In the genomic region with DNA sequence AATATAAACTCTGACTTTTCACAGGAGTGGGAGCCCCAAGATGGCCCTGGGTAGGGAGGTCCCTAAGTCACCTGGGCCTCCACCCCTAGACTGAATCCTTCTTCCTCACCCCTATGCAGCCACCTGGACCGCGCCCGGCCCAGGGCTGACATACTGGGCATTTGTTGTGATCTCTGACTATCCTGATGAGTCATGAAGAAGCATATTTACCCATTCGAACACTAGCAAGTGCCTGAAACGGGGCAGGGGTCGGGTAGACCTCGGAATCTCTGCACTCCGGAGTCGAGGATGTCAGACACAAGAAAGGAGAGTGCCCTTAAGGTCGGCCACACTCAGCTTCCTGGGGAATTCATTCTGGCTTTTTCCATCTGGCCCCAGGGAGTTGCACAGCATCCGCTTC, we compare ENCODE assay signal across 30 cellular contexts. TPM values are rescaled to one million over a fixed set of nuclear protein-coding genes. Genes with fewer than 3 reads are reported as not detected.
DNase-seq lines count a peak whose midpoint lies in the region; ATAC-seq, FAIRE-seq and TF ChIP-seq lines count a peak whose summit lies in the region.
"Had no signal": no experiment of that assay in that cellular context is flagged by ENCODE, and none has a peak within 500 bp of the region (broad histone marks: within the 10 kb centered on the region; RNA-seq: fewer than 3 reads in every experiment).

No MANE protein-coding gene starts in this region.

- H3K4me2 ChIP-seq in HepG2 (ENCODE audit: low read depth, low read length) = no peak overlapping the region

- H4K20me1 ChIP-seq in HepG2 (ENCODE audit: insufficient read depth, low read length) = 0 out of 2 replicates have a peak, but pooled peaks cover 4% of the 10 kb centered on the region

- 61% methylated on average over 11 of the region's 11 CpGs for WGBS in HepG2 (ENCODE audit: low lambda C conversion rate)

- in situ Hi-C loops in HepG2 (cut with HindIII; ENCODE audit: extremely low pct_ligation_motif_present, low pct_unique_long_range_greater_than_20kb) = no loop called here

- CTCF ChIA-PET in HepG2 (lab: Yijun Ruan, JAX; ENCODE audit: low intra/inter-chr PET ratio, low total read pairs) = no interaction called here

- TF ChIP-seq POLR2A in HepG2 (IDR thresholded peaks at IDR 0.05; ENCODE audit: insufficient read depth in 1 of 2, low read depth in 2 of 2, low read length in 2 of 2) = no peak

- intact Hi-C loops in HepG2 (cut with micrococcal nuclease; ENCODE audit: unreplicated experiment) = loop anchor here (5.0 kb wide), 1 partner anchor 290 kb away; no protein-coding TSS in a partner anchor
- intact Hi-C loops in posterior vena cava (cut with DNase I) = loop anchor here in 1 of 2 donors (10.0 kb wide), 1 partner anchor 57 kb away; no protein-coding TSS in a partner anchor

- no peak overlapping the region for H2AFZ ChIP-seq in HepG2 (ENCODE audit: low read length)

- TF ChIP-seq RAD21 in HepG2 (CRISPR knock-in tag; IDR thresholded peaks at IDR 0.05) = no peak

- BruUV-seq in HepG2 (replicated peaks; lab: Mats Ljungman, UMichigan) = no TSS peak

- TF ChIP-seq EP300 in HepG2 (IDR thresholded peaks at IDR 0.05; ENCODE audit: low read depth in 2 of 2, low read length in 2 of 2) = no peak
- TF ChIP-seq EP300 in HepG2 (CRISPR knock-in tag; IDR thresholded peaks at IDR 0.05; ENCODE audit: borderline replicate concordance) = no peak

- H3K27ac ChIP-seq in HUES48 (ENCODE audit: low read depth, low read length) (peak overlapping the region; percentile 33), HepG2 (ENCODE audit: extremely low read length, insufficient read depth, low read length) (no peak overlapping the region), subcutaneous abdominal adipose tissue (ENCODE audit: low read depth, low read length) (peak overlapping the region; percentile 32)
- H3K27ac ChIP-seq: breast epithelium, tibial artery had no signal

- no peak for DNase-seq in HepG2 (ENCODE audit: low spot score)
- peak; percentile 75 for DNase-seq in posterior vena cava (ENCODE audit: low spot score)
- no peak for DNase-seq in HK-2 (ENCODE audit: unreplicated experiment)
- DNase-seq: activated CD4-positive, alpha-beta memory T cell treated with anti-CD3 and anti-CD28 coated beads for 36 hours; activated CD4-positive, CD25-positive, alpha-beta regulatory T cell treated with anti-CD3 and anti-CD28 coated beads, Interleukin-2, amount 50 U/mL, for 72 hours; activated naive CD4-positive, alpha-beta T cell treated with anti-CD3 and anti-CD28 coated beads, Interleukin-2, amount 50 U/mL, for 16 hours; BE2C; COR-L47; DMS53; effector CD4-positive, alpha-beta T cell; IMR-90; left colon; mesendoderm; NCI-H1436; NCI-H2081; NCI-H524 treated with DMSO at 0.1 percent for 48 hours; posterior cingulate gyrus; sigmoid colon; stimulated activated naive CD8-positive, alpha-beta T cell treated with anti-CD3 and anti-CD28 coated beads, Interleukin-15, Interleukin-2, amounts not matched to agents 100 U/mL and 50 U/mL, for 24 hours; tibial artery had no signal

- H3K4me3 ChIP-seq in HUES48 (ENCODE audit: low read depth, low read length) (no peak overlapping the region), HepG2 (replicated peaks in 1 of 3; ENCODE audit: insufficient read depth in 1 of 3, low read depth in 2 of 3, low read length in 3 of 3) (no peak overlapping the region), subcutaneous abdominal adipose tissue (ENCODE audit: low read depth in 1 of 5, low read length in 5 of 5) (no peak overlapping the region)
- H3K4me3 ChIP-seq: breast epithelium, HAP-1, sigmoid colon, tibial artery had no signal

- POLR2A ChIA-PET in HepG2 (lab: Yijun Ruan, JAX) = no interaction called here

- no peak for FAIRE-seq in HepG2 (lab: Jason Lieb, UNC)

- H3K79me2 ChIP-seq in HepG2 (ENCODE audit: insufficient read depth, low read length) = no peaks in the 10 kb centered on the region

- H3K36me3 ChIP-seq in HUES48 (ENCODE audit: control insufficient read depth, insufficient read depth, low read length) (peaks cover 97% of the 10 kb centered on the region), HepG2 (replicated peaks in 1 of 2; ENCODE audit: control insufficient read depth in 1 of 2, insufficient read depth in 2 of 2, low read length in 2 of 2) (peaks cover 64 to 90% of the 10 kb centered on the region in 2 experiments), subcutaneous abdominal adipose tissue (ENCODE audit: control insufficient read depth in 5 of 5, insufficient read depth in 5 of 5, low read length in 5 of 5) (peaks cover 0 to 91% (median 79%) of the 10 kb centered on the region in 5 donors)

- H3K9ac ChIP-seq in HUES48 (ENCODE audit: low read depth, low read length) (no peak overlapping the region), HepG2 (ENCODE audit: insufficient read depth, low read depth, low read length) (no peak overlapping the region), subcutaneous abdominal adipose tissue (ENCODE audit: low read length in 5 of 5) (peak overlapping the region in 1 of 5 donors; percentile 10)

- no peak for ATAC-seq in HepG2
- ATAC-seq in HG03039 (IDR thresholded peaks at IDR 0.05; ENCODE audit: unreplicated experiment) = no peak
- no peak for ATAC-seq in GM18909 (IDR thresholded peaks at IDR 0.05; ENCODE audit: poor library complexity, unreplicated experiment)
- ATAC-seq: SK-N-SH treated with all-trans-retinoic acid at 6 μM for 48 hours; stimulated activated naive CD8-positive, alpha-beta T cell treated with anti-CD3 and anti-CD28 coated beads, Interleukin-15, Interleukin-2, amounts not matched to agents 100 U/mL and 50 U/mL, for 24 hours had no signal

- no peak for TF ChIP-seq CTCF in HepG2 (CRISPR knock-in tag; IDR thresholded peaks at IDR 0.05)

- H3K9me3 ChIP-seq in HUES48 (ENCODE audit: control insufficient read depth, insufficient read depth, low read length) = no peaks in the 10 kb centered on the region
- H3K9me3 ChIP-seq in HepG2 (ENCODE audit: low read length) = no peaks in the 10 kb centered on the region
- no peaks in the 10 kb centered on the region for H3K9me3 ChIP-seq in subcutaneous abdominal adipose tissue (ENCODE audit: control insufficient read depth in 5 of 5, low read length in 5 of 5)
- H3K9me3 ChIP-seq: BE2C, breast epithelium, HAP-1, sigmoid colon, tibial artery had no signal

- no peaks in the 10 kb centered on the region for H3K27me3 ChIP-seq in HUES48 (ENCODE audit: control insufficient read depth, insufficient read depth, low read length)
- H3K27me3 ChIP-seq in HepG2 (ENCODE audit: control insufficient read depth in 1 of 2, insufficient read depth in 2 of 2, low read length in 2 of 2) = no peaks in the 10 kb centered on the region
- no peaks in the 10 kb centered on the region for H3K27me3 ChIP-seq in subcutaneous abdominal adipose tissue (ENCODE audit: control insufficient read depth in 5 of 5, insufficient read depth in 4 of 5, low read length in 5 of 5)
- H3K27me3 ChIP-seq: BE2C, breast epithelium, sigmoid colon, tibial artery had no signal

- H3K4me1 ChIP-seq in HUES48 (ENCODE audit: control insufficient read depth, insufficient read depth, low read length) (no peaks in the 10 kb centered on the region), HepG2 (ENCODE audit: insufficient read depth, low read length) (peaks cover 22% of the 10 kb centered on the region), subcutaneous abdominal adipose tissue (ENCODE audit: control insufficient read depth in 5 of 5, insufficient read depth in 5 of 5, low read length in 5 of 5) (peaks cover 0 to 15% (median 4%) of the 10 kb centered on the region in 5 donors)
- H3K4me1 ChIP-seq: BE2C, breast epithelium, HAP-1, sigmoid colon, tibial artery had no signal

RNA-seq across cellular contexts. Expression of gene METTL22, which starts 10.3 kb away (rescaled TPM):
- 23.3 and 36.2 TPM in 2 replicates for total RNA-seq in HepG2 (2016; rRNA removed; fragmentation: Illumina TruSeq; extraction: Trizol)
- total RNA-seq in HepG2 (2016; cell fraction: cytosol; rRNA removed; fragmentation: Illumina TruSeq; extraction: Trizol; ENCODE audit: low read depth) = 48.3 and 64.6 TPM in 2 replicates
- total RNA-seq in HepG2 (2016; cell fraction: insoluble cytoplasmic fraction; rRNA removed; fragmentation: Illumina TruSeq; extraction: Trizol) = 19.9 and 37.6 TPM in 2 replicates
- total RNA-seq in HepG2 (2016; cell fraction: membrane; rRNA removed; fragmentation: Illumina TruSeq; extraction: Trizol) = 53.5 and 59.9 TPM in 2 replicates
- total RNA-seq in HepG2 (2016; cell fraction: nucleus; rRNA removed; fragmentation: Illumina TruSeq; extraction: Trizol) = 55.5 and 57.5 TPM in 2 replicates
- polyA plus RNA-seq in HepG2 (2011; rRNA removed) = 94.8 and 117 TPM in 2 replicates
- 72.4 and 79.6 TPM in 2 replicates for polyA plus RNA-seq in HepG2 (2011; cell fraction: cytosol; rRNA removed)
- 323 and 325 TPM in 2 replicates for polyA plus RNA-seq in HepG2 (2011; cell fraction: nucleus; rRNA removed)
- 36.8 and 41.4 TPM in 2 replicates for polyA plus RNA-seq in HepG2 (2012)
- polyA plus RNA-seq in HepG2 (2016; cell fraction: cytosol; fragmentation: Illumina TruSeq; extraction: Trizol; ENCODE audit: low read depth) = 50.0 and 66.7 TPM in 2 replicates
- polyA plus RNA-seq in HepG2 (2016; cell fraction: insoluble cytoplasmic fraction; fragmentation: Illumina TruSeq; extraction: Trizol; ENCODE audit: low read depth) = 23.8 and 27.8 TPM in 2 replicates
- 50.2 and 62.5 TPM in 2 replicates for polyA plus RNA-seq in HepG2 (2016; cell fraction: membrane; fragmentation: Illumina TruSeq; extraction: Trizol; ENCODE audit: low read depth)
- 84.6 and 91.3 TPM in 2 replicates for polyA plus RNA-seq in HepG2 (2016; cell fraction: nucleus; fragmentation: Illumina TruSeq; extraction: Trizol; ENCODE audit: insufficient read depth, low read depth)
- 102 and 146 TPM in 2 replicates for polyA minus RNA-seq in HepG2 (2011; rRNA and poly(A)+ RNA removed; ENCODE audit: low replicate concordance)
- polyA minus RNA-seq in HepG2 (2011; cell fraction: cytosol; rRNA and poly(A)+ RNA removed) = 28.3 and 29.5 TPM in 2 replicates
- 139 and 160 TPM in 2 replicates for polyA minus RNA-seq in HepG2 (2011; cell fraction: nucleus; rRNA and poly(A)+ RNA removed)
- 10 to 100 TPM; 27.4 to 30.7 TPM for total RNA-seq in posterior vena cava

RNA-seq across cellular contexts. Expression of gene TMEM114, which starts 41.5 kb away (rescaled TPM):
- total RNA-seq in HepG2 (2016; rRNA removed; fragmentation: Illumina TruSeq; extraction: Trizol) (not detected in 2 replicates), posterior vena cava (not detected)
- total RNA-seq in HepG2 (2016; cell fraction: cytosol; rRNA removed; fragmentation: Illumina TruSeq; extraction: Trizol; ENCODE audit: low read depth) = not detected in 2 replicates
- not detected in 2 replicates for total RNA-seq in HepG2 (2016; cell fraction: insoluble cytoplasmic fraction; rRNA removed; fragmentation: Illumina TruSeq; extraction: Trizol)
- not detected in 2 replicates for total RNA-seq in HepG2 (2016; cell fraction: membrane; rRNA removed; fragmentation: Illumina TruSeq; extraction: Trizol)
- total RNA-seq in HepG2 (2016; cell fraction: nucleus; rRNA removed; fragmentation: Illumina TruSeq; extraction: Trizol) = not detected in 2 replicates
- not detected in 2 replicates for polyA plus RNA-seq in HepG2 (2011; rRNA removed)
- polyA plus RNA-seq in HepG2 (2011; cell fraction: cytosol; rRNA removed) = not detected in 2 replicates
- polyA plus RNA-seq in HepG2 (2011; cell fraction: nucleus; rRNA removed) = not detected in 2 replicates
- polyA plus RNA-seq in HepG2 (2012) = not detected in 2 replicates
- polyA plus RNA-seq in HepG2 (2016; cell fraction: cytosol; fragmentation: Illumina TruSeq; extraction: Trizol; ENCODE audit: low read depth) = not detected in 2 replicates
- polyA plus RNA-seq in HepG2 (2016; cell fraction: insoluble cytoplasmic fraction; fragmentation: Illumina TruSeq; extraction: Trizol; ENCODE audit: low read depth) = not detected in 2 replicates
- polyA plus RNA-seq in HepG2 (2016; cell fraction: membrane; fragmentation: Illumina TruSeq; extraction: Trizol; ENCODE audit: low read depth) = not detected in 2 replicates
- polyA plus RNA-seq in HepG2 (2016; cell fraction: nucleus; fragmentation: Illumina TruSeq; extraction: Trizol; ENCODE audit: insufficient read depth, low read depth) = not detected in 2 replicates
- polyA minus RNA-seq in HepG2 (2011; rRNA and poly(A)+ RNA removed; ENCODE audit: low replicate concordance) = not detected in 2 replicates
- not detected in 2 replicates for polyA minus RNA-seq in HepG2 (2011; cell fraction: cytosol; rRNA and poly(A)+ RNA removed)
- polyA minus RNA-seq in HepG2 (2011; cell fraction: nucleus; rRNA and poly(A)+ RNA removed) = not detected in 2 replicates
- total RNA-seq: activated CD4-positive, alpha-beta memory T cell treated with anti-CD3 and anti-CD28 coated beads for 36 hours; activated T-helper 1 cell treated with anti-CD3 and anti-CD28 coated beads, Interleukin-12 subunit alpha, Interleukin-12 subunit beta, Interleukin-2, Interleukin-4 antibody, amounts not matched to agents 30 ng/mL and 10 ng/mL and 1 ng/mL, durations not matched to agents 14 hours and 24 hours and 36 hours; breast epithelium; G401; IMR-90; left colon; LHCN-M2; sigmoid colon had no signal
- polyA plus RNA-seq: IMR-90, sigmoid colon had no signal

RNA-seq across cellular contexts. Expression of gene ABAT, which starts 42.6 kb away (rescaled TPM):
- total RNA-seq in HepG2 (2016; rRNA removed; fragmentation: Illumina TruSeq; extraction: Trizol) = 97.3 and 123 TPM in 2 replicates
- total RNA-seq in HepG2 (2016; cell fraction: cytosol; rRNA removed; fragmentation: Illumina TruSeq; extraction: Trizol; ENCODE audit: low read depth) = 9.7 and 10.7 TPM in 2 replicates
- total RNA-seq in HepG2 (2016; cell fraction: insoluble cytoplasmic fraction; rRNA removed; fragmentation: Illumina TruSeq; extraction: Trizol) = 100 and 112 TPM in 2 replicates
- total RNA-seq in HepG2 (2016; cell fraction: membrane; rRNA removed; fragmentation: Illumina TruSeq; extraction: Trizol) = 29.4 and 30.9 TPM in 2 replicates
- 61.8 and 69.4 TPM in 2 replicates for total RNA-seq in HepG2 (2016; cell fraction: nucleus; rRNA removed; fragmentation: Illumina TruSeq; extraction: Trizol)
- 47.6 and 55.0 TPM in 2 replicates for polyA plus RNA-seq in HepG2 (2011; rRNA removed)
- 25.4 and 34.3 TPM in 2 replicates for polyA plus RNA-seq in HepG2 (2011; cell fraction: cytosol; rRNA removed)
- 65.2 and 68.0 TPM in 2 replicates for polyA plus RNA-seq in HepG2 (2011; cell fraction: nucleus; rRNA removed)
- 21.6 and 22.2 TPM in 2 replicates for polyA plus RNA-seq in HepG2 (2012)
- 5.7 and 5.8 TPM in 2 replicates for polyA plus RNA-seq in HepG2 (2016; cell fraction: cytosol; fragmentation: Illumina TruSeq; extraction: Trizol; ENCODE audit: low read depth)
- 116 and 128 TPM in 2 replicates for polyA plus RNA-seq in HepG2 (2016; cell fraction: insoluble cytoplasmic fraction; fragmentation: Illumina TruSeq; extraction: Trizol; ENCODE audit: low read depth)
- polyA plus RNA-seq in HepG2 (2016; cell fraction: membrane; fragmentation: Illumina TruSeq; extraction: Trizol; ENCODE audit: low read depth) = 15.2 TPM in 2 replicates
- 101 and 108 TPM in 2 replicates for polyA plus RNA-seq in HepG2 (2016; cell fraction: nucleus; fragmentation: Illumina TruSeq; extraction: Trizol; ENCODE audit: insufficient read depth, low read depth)
- polyA minus RNA-seq in HepG2 (2011; rRNA and poly(A)+ RNA removed; ENCODE audit: low replicate concordance) = 0.44 and 41.3 TPM in 2 replicates
- 24.2 and 32.3 TPM in 2 replicates for polyA minus RNA-seq in HepG2 (2011; cell fraction: cytosol; rRNA and poly(A)+ RNA removed)
- polyA minus RNA-seq in HepG2 (2011; cell fraction: nucleus; rRNA and poly(A)+ RNA removed) = 32.1 and 39.7 TPM in 2 replicates
- 1 to 10 TPM; 2.2 to 4.4 TPM for total RNA-seq in posterior vena cava
